In the genomic region with DNA sequence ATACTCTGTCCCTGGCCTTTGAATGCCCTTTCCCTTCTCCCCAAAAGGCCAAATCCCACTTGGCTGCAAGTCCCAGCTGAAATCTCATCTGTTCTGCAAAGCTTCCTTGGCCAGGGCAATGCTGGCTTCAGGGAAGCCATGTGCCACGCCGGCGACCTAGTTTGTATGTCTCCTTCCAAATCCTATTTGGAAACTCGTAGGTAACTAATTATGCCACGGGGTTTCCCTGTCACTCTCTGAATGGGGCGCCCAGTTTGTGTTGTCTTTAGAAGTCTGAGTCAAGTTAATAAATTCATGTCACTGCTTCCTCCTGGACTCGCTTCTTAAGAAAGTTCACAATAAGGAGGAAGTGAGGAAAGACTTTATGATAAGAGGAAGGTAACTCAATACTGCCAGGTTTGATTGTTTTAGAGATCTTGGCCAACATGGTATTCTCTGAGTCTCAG, we compare ENCODE assay signal across 16 cellular contexts. TPM values are rescaled to one million over a fixed set of nuclear protein-coding genes. Genes with fewer than 3 reads are reported as not detected.
DNase-seq lines count a peak whose midpoint lies in the region; ATAC-seq, FAIRE-seq and TF ChIP-seq lines count a peak whose summit lies in the region.
"Had no signal": no experiment of that assay in that cellular context is flagged by ENCODE, and none has a peak within 500 bp of the region (broad histone marks: within the 10 kb centered on the region; RNA-seq: fewer than 3 reads in every experiment).

No MANE protein-coding gene starts in this region.

- H3K27me3 Mint-ChIP-seq in activated naive CD8-positive, alpha-beta T cell treated with anti-CD3 and anti-CD28 coated beads for 36 hours: no peaks in the 10 kb centered on the region
- H3K27me3 Mint-ChIP-seq in activated naive CD4-positive, alpha-beta T cell treated with anti-CD3 and anti-CD28 coated beads for 36 hours (ENCODE audit: low read depth): no peaks in the 10 kb centered on the region
- H3K27me3 Mint-ChIP-seq: activated naive CD8-positive, alpha-beta T cell; natural killer cell treated with Interleukin-12 subunit alpha and Interleukin-12 subunit beta and Interleukin-15 and Interleukin-18, amount 100 ng/mL, for 72 hours; stimulated activated memory B cell treated with anti-CD40 and anti-IgM and Interleukin-4, amounts not matched to agents 10 μg/mL and 1 μg/mL and 100 μg/mL, for 72 hours had no signal

- no peak overlapping the region for H3K4me3 Mint-ChIP-seq in activated naive CD8-positive, alpha-beta T cell treated with anti-CD3 and anti-CD28 coated beads for 36 hours
- no peak overlapping the region for H3K4me3 Mint-ChIP-seq in activated naive CD4-positive, alpha-beta T cell treated with anti-CD3 and anti-CD28 coated beads for 36 hours
- H3K4me3 Mint-ChIP-seq: activated CD8-positive, alpha-beta T cell treated with anti-CD3 and anti-CD28 coated beads, Interleukin-2, amount 10 ng/mL, durations not matched to agents 7 days and 5 days; activated naive CD8-positive, alpha-beta T cell; CD14-positive monocyte; immature natural killer cell; natural killer cell treated with Interleukin-12 subunit alpha and Interleukin-12 subunit beta and Interleukin-15 and Interleukin-18, amount 100 ng/mL, for 72 hours; stimulated activated memory B cell treated with anti-CD40 and anti-IgM and Interleukin-4, amounts not matched to agents 10 μg/mL and 1 μg/mL and 100 μg/mL, for 72 hours had no signal

- 34 to 62% methylated on average over 7 of the region's 7 CpGs for WGBS in esophagus, 2 donors
- 57 to 63% (median 58%) methylated on average over 7 of the region's 7 CpGs for WGBS in small intestine, 3 donors

- no peak for ATAC-seq in HG02588 (IDR thresholded peaks at IDR 0.05; ENCODE audit: unreplicated experiment)
- ATAC-seq: activated CD8-positive, alpha-beta T cell treated with anti-CD3 and anti-CD28 coated beads, Interleukin-2, amount 10 ng/mL, durations not matched to agents 7 days and 5 days; natural killer cell treated with Interleukin-12 subunit alpha and Interleukin-12 subunit beta and Interleukin-15 and Interleukin-18, amount 100 ng/mL, for 72 hours; stimulated activated memory B cell treated with anti-CD40 and anti-IgM and Interleukin-4, amounts not matched to agents 10 μg/mL and 1 μg/mL and 100 μg/mL, for 72 hours had no signal

- H3K36me3 Mint-ChIP-seq in activated naive CD8-positive, alpha-beta T cell treated with anti-CD3 and anti-CD28 coated beads for 36 hours: no peaks in the 10 kb centered on the region
- peaks cover 1% of the 10 kb centered on the region for H3K36me3 Mint-ChIP-seq in activated naive CD4-positive, alpha-beta T cell treated with anti-CD3 and anti-CD28 coated beads for 36 hours (ENCODE audit: low read depth)
- H3K36me3 Mint-ChIP-seq: activated naive CD8-positive, alpha-beta T cell; CD14-positive monocyte; immature natural killer cell; natural killer cell treated with Interleukin-12 subunit alpha and Interleukin-12 subunit beta and Interleukin-15 and Interleukin-18, amount 100 ng/mL, for 72 hours; stimulated activated memory B cell treated with anti-CD40 and anti-IgM and Interleukin-4, amounts not matched to agents 10 μg/mL and 1 μg/mL and 100 μg/mL, for 72 hours had no signal

- DNase-seq in RWPE1 (ENCODE audit: low spot score) (no peak), small intestine (peak; percentile 56), H54 (ENCODE audit: insufficient read length, low spot score) (no peak)
- DNase-seq in activated naive CD8-positive, alpha-beta T cell treated with anti-CD3 and anti-CD28 coated beads for 36 hours: no peak
- no peak for DNase-seq in activated naive CD4-positive, alpha-beta T cell treated with anti-CD3 and anti-CD28 coated beads for 36 hours
- DNase-seq: activated CD8-positive, alpha-beta T cell treated with anti-CD3 and anti-CD28 coated beads, Interleukin-2, amount 10 ng/mL, durations not matched to agents 7 days and 5 days; immature natural killer cell; NCI-H510A had no signal

- H3K9me3 ChIP-seq in HEK293 (ENCODE audit: control insufficient read depth, insufficient read depth, low read depth, low read length) (no peaks in the 10 kb centered on the region), esophagus (ENCODE audit: control insufficient read depth in 2 of 2, insufficient read depth in 1 of 2, low read depth in 1 of 2, low read length in 1 of 2) (no peaks in the 10 kb centered on the region), small intestine (ENCODE audit: control insufficient read depth, low read depth) (no peaks in the 10 kb centered on the region)
- H3K9me3 ChIP-seq: HAP-1 had no signal

- H3K27ac ChIP-seq in HEK293 (ENCODE audit: extremely low read depth, low read depth, low read length) (no peak overlapping the region), RWPE1 (0 out of 2 replicates have a peak overlapping the region, but pooled peaks have one; percentile 15), esophagus (ENCODE audit: low read depth in 2 of 2, low read length in 1 of 2) (peak overlapping the region; percentile 68 to 82), small intestine (ENCODE audit: low read depth in 1 of 2, low read length in 1 of 2) (peak overlapping the region in 1 of 2 donors; percentile 72)

- H3K4me3 ChIP-seq in HEK293 (ENCODE audit: low read depth, low read length) (no peak overlapping the region), esophagus (ENCODE audit: low read depth in 1 of 2, low read length in 2 of 2) (no peak overlapping the region), small intestine (ENCODE audit: low read depth in 1 of 2, low read length in 2 of 2) (no peak overlapping the region)
- H3K4me3 ChIP-seq: HAP-1 had no signal

- FAIRE-seq in small intestine (lab: Jason Lieb, UNC) (no peak), H54 (lab: Jason Lieb, UNC) (no peak)

- peaks cover 3% of the 10 kb centered on the region for H3K4me1 Mint-ChIP-seq in activated naive CD8-positive, alpha-beta T cell treated with anti-CD3 and anti-CD28 coated beads for 36 hours
- no peaks in the 10 kb centered on the region for H3K4me1 Mint-ChIP-seq in activated naive CD4-positive, alpha-beta T cell treated with anti-CD3 and anti-CD28 coated beads for 36 hours (ENCODE audit: low read depth)
- H3K4me1 Mint-ChIP-seq: immature natural killer cell; stimulated activated memory B cell treated with anti-CD40 and anti-IgM and Interleukin-4, amounts not matched to agents 10 μg/mL and 1 μg/mL and 100 μg/mL, for 72 hours had no signal

- H3K27me3 ChIP-seq in esophagus (ENCODE audit: control insufficient read depth in 1 of 2, insufficient read depth in 2 of 2, low read length in 2 of 2) (no peaks in the 10 kb centered on the region), small intestine (ENCODE audit: control insufficient read depth in 2 of 2, insufficient read depth in 2 of 2, low read length in 2 of 2) (no peaks in the 10 kb centered on the region)

- CTCF ChIA-PET in HEK293 (lab: Yijun Ruan, JAX): no interaction called here
- CTCF ChIA-PET in RWPE1 (lab: Yijun Ruan, JAX): no interaction called here
- CTCF ChIA-PET in activated naive CD4-positive, alpha-beta T cell treated with anti-CD3 and anti-CD28 coated beads for 36 hours (lab: Charles Lee): no interaction called here

- H3K9me3 Mint-ChIP-seq in activated naive CD8-positive, alpha-beta T cell treated with anti-CD3 and anti-CD28 coated beads for 36 hours: no peaks in the 10 kb centered on the region
- no peaks in the 10 kb centered on the region for H3K9me3 Mint-ChIP-seq in activated naive CD4-positive, alpha-beta T cell treated with anti-CD3 and anti-CD28 coated beads for 36 hours
- H3K9me3 Mint-ChIP-seq: CD14-positive monocyte; natural killer cell treated with Interleukin-12 subunit alpha and Interleukin-12 subunit beta and Interleukin-15 and Interleukin-18, amount 100 ng/mL, for 72 hours; stimulated activated memory B cell treated with anti-CD40 and anti-IgM and Interleukin-4, amounts not matched to agents 10 μg/mL and 1 μg/mL and 100 μg/mL, for 72 hours had no signal

- peaks cover 12 to 68% of the 10 kb centered on the region in 2 experiments for H3K36me3 ChIP-seq in HEK293 (ENCODE audit: control insufficient read depth in 2 of 2, insufficient read depth in 1 of 2, low read length in 2 of 2)
- peaks cover 0 to 4% of the 10 kb centered on the region in 2 donors for H3K36me3 ChIP-seq in esophagus (ENCODE audit: control insufficient read depth in 2 of 2, insufficient read depth in 2 of 2, low read length in 1 of 2)
- H3K36me3 ChIP-seq in small intestine (ENCODE audit: control insufficient read depth in 2 of 2, insufficient read depth in 2 of 2, low read length in 2 of 2): peaks cover 0 to 6% of the 10 kb centered on the region in 2 donors

- no peak for TF ChIP-seq POLR2A in H54 (IDR thresholded peaks at IDR 0.05; ENCODE audit: low read depth, low read length)

- no peak overlapping the region for H3K27ac Mint-ChIP-seq in activated naive CD8-positive, alpha-beta T cell treated with anti-CD3 and anti-CD28 coated beads for 36 hours
- H3K27ac Mint-ChIP-seq in activated naive CD4-positive, alpha-beta T cell treated with anti-CD3 and anti-CD28 coated beads for 36 hours: no peak overlapping the region
- H3K27ac Mint-ChIP-seq: activated CD8-positive, alpha-beta T cell treated with anti-CD3 and anti-CD28 coated beads, Interleukin-2, amount 10 ng/mL, durations not matched to agents 7 days and 5 days; activated naive CD8-positive, alpha-beta T cell; immature natural killer cell; natural killer cell treated with Interleukin-12 subunit alpha and Interleukin-12 subunit beta and Interleukin-15 and Interleukin-18, amount 100 ng/mL, for 72 hours; stimulated activated memory B cell treated with anti-CD40 and anti-IgM and Interleukin-4, amounts not matched to agents 10 μg/mL and 1 μg/mL and 100 μg/mL, for 72 hours had no signal

- no peaks in the 10 kb centered on the region for H3K4me1 ChIP-seq in HEK293 (ENCODE audit: control insufficient read depth, insufficient read depth, low read length)
- H3K4me1 ChIP-seq in esophagus (ENCODE audit: control insufficient read depth in 2 of 2, insufficient read depth in 2 of 2, low read length in 1 of 2): peaks cover 5 to 13% of the 10 kb centered on the region in 2 donors
- peaks cover 0 to 13% of the 10 kb centered on the region in 2 donors for H3K4me1 ChIP-seq in small intestine (ENCODE audit: control insufficient read depth in 2 of 2, insufficient read depth in 1 of 2, low read depth in 1 of 2, low read length in 1 of 2)
- H3K4me1 ChIP-seq: HAP-1 had no signal

- TF ChIP-seq CTCF in HEK293 (tag by site-specific recombination; IDR thresholded peaks at IDR 0.05) (no peak), RWPE1 (conservative IDR thresholded peaks at IDR 0.05; ENCODE audit: low read depth) (no peak)

- intact Hi-C loops in activated naive CD4-positive, alpha-beta T cell treated with anti-CD3 and anti-CD28 coated beads for 36 hours (cut with micrococcal nuclease): no loop called here

- POLR2A ChIA-PET in HEK293 (lab: Yijun Ruan, JAX) (no interaction called here), RWPE1 (lab: Yijun Ruan, JAX; ENCODE audit: low non-redundant PET) (no interaction called here)

RNA-seq across cellular contexts. Expression of a gene that starts 19.1 kb away (rescaled TPM):
- polyA plus RNA-seq in esophagus (10 to 100 TPM; 17.6 to 55.5 TPM), small intestine (100 to 1,000 TPM in 2 of 3 donors, 10 to 100 TPM in 1; 39.4 to 150 (median 112) TPM)
- 1 to 10 TPM; 4.7 to 5.1 TPM for total RNA-seq in activated naive CD8-positive, alpha-beta T cell treated with anti-CD3 and anti-CD28 coated beads for 36 hours
- 1 to 10 TPM; 1.6 to 1.8 TPM for total RNA-seq in activated naive CD4-positive, alpha-beta T cell treated with anti-CD3 and anti-CD28 coated beads for 36 hours

RNA-seq across cellular contexts. Expression of a gene that starts 42.4 kb away (rescaled TPM):
- 1 to 10 TPM; 6.6 to 8.7 TPM for polyA plus RNA-seq in esophagus
- 1 to 10 TPM; 6.9 to 8.2 (median 8.1) TPM for polyA plus RNA-seq in small intestine
- 10 to 100 TPM; 19.0 to 22.4 TPM for total RNA-seq in activated naive CD8-positive, alpha-beta T cell treated with anti-CD3 and anti-CD28 coated beads for 36 hours
- total RNA-seq in activated naive CD4-positive, alpha-beta T cell treated with anti-CD3 and anti-CD28 coated beads for 36 hours: 10 to 100 TPM; 15.6 to 16.4 TPM

RNA-seq across cellular contexts. Expression of a gene that starts 50.2 kb away (rescaled TPM):
- polyA plus RNA-seq in esophagus: 1 to 10 TPM; 2.3 to 5.3 TPM
- polyA plus RNA-seq in small intestine: 1 to 10 TPM; 6.0 to 8.2 (median 7.3) TPM
- 10 to 100 TPM; 28.7 to 30.1 TPM for total RNA-seq in activated naive CD8-positive, alpha-beta T cell treated with anti-CD3 and anti-CD28 coated beads for 36 hours
- 10 to 100 TPM; 13.6 to 15.3 TPM for total RNA-seq in activated naive CD4-positive, alpha-beta T cell treated with anti-CD3 and anti-CD28 coated beads for 36 hours
